Comparison of ENCODE assay signal across 21 cellular contexts in genomic region chrX:148885203-148885602, GRCh38.
"Had no signal": no experiment of that assay in that cellular context is flagged by ENCODE, and none has a peak within 500 bp of the region (broad histone marks: within the 10 kb centered on the region; RNA-seq: fewer than 3 reads in every experiment).

No MANE protein-coding gene starts in this region.

- H3K4me3 ChIP-seq: body of pancreas, left lung, sigmoid colon, smooth muscle cell, stomach, transverse colon had no signal

- H3K27ac ChIP-seq: body of pancreas, left lung, sigmoid colon, stomach, transverse colon had no signal

- H3K4me1 ChIP-seq: body of pancreas, left lung, sigmoid colon, stomach, transverse colon had no signal

- H3K27me3 ChIP-seq: body of pancreas, left lung, sigmoid colon, stomach, transverse colon had no signal

- H3K4me2 ChIP-seq: smooth muscle cell had no signal

- H3K36me3 ChIP-seq: left lung, sigmoid colon, stomach, transverse colon had no signal

- DNase-seq: activated CD4-positive, alpha-beta memory T cell treated with anti-CD3 and anti-CD28 coated beads, Interleukin-2, amount 10 ng/mL, durations not matched to agents 7 days and 5 days; activated CD4-positive, alpha-beta T cell treated with anti-CD3 and anti-CD28 coated beads for 48 hours; activated effector memory CD4-positive, alpha-beta T cell treated with anti-CD3 and anti-CD28 coated beads, Interleukin-2, amount 50 U/mL, for 16 hours; activated naive CD4-positive, alpha-beta T cell treated with anti-CD3 and anti-CD28 coated beads, Interleukin-2, amount 50 U/mL, for 16 hours; activated naive CD8-positive, alpha-beta T cell treated with anti-CD3 and anti-CD28 coated beads, Interleukin-2, amount 50 U/mL, for 24 hours; activated T-cell treated with anti-CD3 and anti-CD28 coated beads for 4 hours; anterior cingulate cortex; body of pancreas; dermis blood vessel endothelial cell; effector CD8-positive, alpha-beta T cell; foreskin melanocyte; left lung; naive thymus-derived CD8-positive, alpha-beta T cell; retina; sigmoid colon; stimulated activated CD4-positive, alpha-beta T cell treated with anti-CD3 and anti-CD28 coated beads, Interleukin-15, amount 100 ng/mL, for 24 hours; stomach; T-helper 9 cell; transverse colon had no signal

- H3K9me3 ChIP-seq: body of pancreas, left lung, sigmoid colon, stomach, transverse colon had no signal

- FAIRE-seq: urothelium cell line had no signal
